30 cellular contexts compared by ENCODE assay signal in genomic region chr4:77930154-77930553, GRCh38.
"Had no signal": no experiment of that assay in that cellular context is flagged by ENCODE, and none has a peak within 500 bp of the region (broad histone marks: within the 10 kb centered on the region; RNA-seq: fewer than 3 reads in every experiment).

No MANE protein-coding gene starts in this region.

- ATAC-seq: activated CD4-positive, CD25-positive, alpha-beta regulatory T cell treated with anti-CD3 and anti-CD28 coated beads, Interleukin-2, amount 50 U/mL, for 24 hours; esophagus mucosa; heart left ventricle; naive thymus-derived CD4-positive, alpha-beta T cell had no signal

- H3K36me3 ChIP-seq: adrenal gland, right atrium auricular region, uterus, WERI-Rb-1 had no signal

- H3K27ac Mint-ChIP-seq: activated naive CD4-positive, alpha-beta T cell treated with anti-CD3 and anti-CD28 coated beads for 36 hours; activated naive CD8-positive, alpha-beta T cell treated with anti-CD3 and anti-CD28 coated beads for 36 hours; naive thymus-derived CD4-positive, alpha-beta T cell; T-helper 2 cell treated with Interferon-gamma antibody and Interleukin-4, amounts not matched to agents 5 μg/mL and 100 μg/mL, for 36 hours had no signal

- DNase-seq: activated CD4-positive, alpha-beta T cell treated with anti-CD3 and anti-CD28 coated beads for 48 hours; activated CD4-positive, alpha-beta T cell treated with anti-CD3 and anti-CD28 coated beads, Interleukin-2, amount 50 U/mL, for 48 hours; activated CD8-positive, alpha-beta memory T cell treated with anti-CD3 and anti-CD28 coated beads for 24 hours; activated CD8-positive, alpha-beta memory T cell treated with anti-CD3 and anti-CD28 coated beads, Interleukin-2, amount 50 U/mL, for 4 hours; activated effector memory CD4-positive, alpha-beta T cell treated with anti-CD3 and anti-CD28 coated beads, Interleukin-2, amount 50 U/mL, for 16 hours; activated naive CD4-positive, alpha-beta T cell treated with anti-CD3 and anti-CD28 coated beads for 36 hours; activated naive CD8-positive, alpha-beta T cell treated with anti-CD3 and anti-CD28 coated beads for 36 hours; activated T-cell treated with anti-CD3 and anti-CD28 coated beads, Interleukin-2, amount 50 U/mL, for 1 hour; adrenal gland; aorta; caudate nucleus; cortex of kidney; foreskin fibroblast; heart left ventricle; midbrain; naive thymus-derived CD4-positive, alpha-beta T cell; occipital lobe; stimulated activated CD4-positive, alpha-beta T cell treated with anti-CD3 and anti-CD28 coated beads, Interleukin-2, amount 100 ng/mL, for 48 hours; stimulated activated naive CD4-positive, alpha-beta T cell treated with Interleukin-2 at 50 U/mL for 16 hours; testis; trophoblast cell; uterus; WERI-Rb-1 had no signal

- H3K9me3 ChIP-seq: right atrium auricular region, testis, uterus had no signal

- H3K4me3 ChIP-seq: adrenal gland, heart left ventricle, right atrium auricular region, testis, uterus had no signal

- H3K4me1 ChIP-seq: adrenal gland, right atrium auricular region, testis, uterus had no signal

- H3K27me3 Mint-ChIP-seq: activated naive CD8-positive, alpha-beta T cell treated with anti-CD3 and anti-CD28 coated beads for 36 hours; brain; naive thymus-derived CD4-positive, alpha-beta T cell had no signal

- H3K27ac ChIP-seq: adrenal gland, heart left ventricle, right atrium auricular region, testis, uterus, WERI-Rb-1 had no signal

- H3K27me3 ChIP-seq: adrenal gland, heart left ventricle, right atrium auricular region, testis, uterus had no signal

- H3K9me3 Mint-ChIP-seq: activated naive CD4-positive, alpha-beta T cell treated with anti-CD3 and anti-CD28 coated beads for 36 hours; neural crest cell had no signal

- H3K4me3 Mint-ChIP-seq: activated naive CD4-positive, alpha-beta T cell treated with anti-CD3 and anti-CD28 coated beads for 36 hours; activated naive CD8-positive, alpha-beta T cell treated with anti-CD3 and anti-CD28 coated beads for 36 hours; activated T-helper 1 cell treated with anti-CD3 and anti-CD28 coated beads, Interleukin-12 subunit alpha, Interleukin-12 subunit beta, Interleukin-2, Interleukin-4 antibody, amounts not matched to agents 30 ng/mL and 10 ng/mL and 1 ng/mL, durations not matched to agents 14 hours and 24 hours and 36 hours; brain; naive thymus-derived CD4-positive, alpha-beta T cell; neural crest cell; T-helper 2 cell treated with Interferon-gamma antibody and Interleukin-4, amounts not matched to agents 5 μg/mL and 100 μg/mL, for 36 hours had no signal

- H3K4me1 Mint-ChIP-seq: neural crest cell had no signal
